In the genomic region with DNA sequence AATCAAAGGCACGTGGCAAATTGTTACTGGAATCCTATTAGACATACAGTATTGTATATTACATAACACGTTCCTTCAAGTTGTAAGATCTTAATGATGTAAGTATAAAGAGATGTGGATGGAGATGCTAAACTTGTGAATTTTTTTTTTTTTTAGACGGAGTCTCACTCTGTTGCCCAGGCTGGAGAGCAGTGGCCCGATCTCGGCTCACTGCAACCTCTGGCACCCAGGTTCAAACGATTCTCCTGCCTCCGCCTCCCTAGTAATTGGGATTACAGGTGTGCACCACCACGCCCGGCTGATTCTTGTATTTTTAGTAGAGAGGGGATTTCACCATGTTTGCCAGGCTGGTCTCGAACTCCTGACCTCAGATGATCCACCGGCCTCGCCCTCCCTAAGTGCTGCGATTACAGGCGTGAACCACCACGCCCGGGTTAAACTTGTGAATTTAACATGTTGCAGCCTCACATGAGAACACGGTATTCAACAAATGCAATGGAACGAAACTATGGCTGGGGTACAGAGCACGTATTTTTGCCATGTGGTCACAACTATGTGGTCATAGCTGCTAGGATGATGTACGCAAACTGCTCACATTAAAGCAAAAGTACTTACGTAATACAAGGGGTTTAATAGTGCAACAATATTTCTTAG, we compare ENCODE assay signal across 8 cellular contexts. TPM values are rescaled to one million over a fixed set of nuclear protein-coding genes. Genes with fewer than 3 reads are reported as not detected.
DNase-seq lines count a peak whose midpoint lies in the region; ATAC-seq, FAIRE-seq and TF ChIP-seq lines count a peak whose summit lies in the region.

No MANE protein-coding gene starts in this region.

- no peak overlapping the region for H2BK5ac ChIP-seq in H1 (ENCODE audit: low read depth, low read length)

- peak overlapping the region; percentile 97 to 100 for H3K27ac Mint-ChIP-seq in natural killer cell treated with Interleukin-12 subunit alpha and Interleukin-12 subunit beta and Interleukin-15 and Interleukin-18, amount 100 ng/mL, for 72 hours

- H2AK5ac ChIP-seq in H1 (ENCODE audit: low read depth, low read length): no peak overlapping the region; the same call in 1 of the 2 replicates

- no peaks in the 10 kb centered on the region for H3K27me3 ChIP-seq in HL-60 (ENCODE audit: insufficient read depth, poor library complexity, severe bottlenecking)
- no peaks in the 10 kb centered on the region for H3K27me3 ChIP-seq in H1 (replicated peaks in 1 of 4; ENCODE audit: control insufficient read depth in 3 of 4, extremely low read depth in 1 of 4, insufficient read depth in 3 of 4, low read length in 3 of 4)

- in situ Hi-C loops in GM13977 (cut with MboI; ENCODE audit: low pct_unique_long_range_greater_than_20kb, low sequenced_read_pairs, unreplicated experiment): no loop called here

- H3K4me2 ChIP-seq in H1 (ENCODE audit: insufficient read depth in 1 of 2, low read depth in 2 of 2, low read length in 2 of 2): peak overlapping the region; percentile 53 to 84

- no peak for TF ChIP-seq POLR2A in H1 (IDR thresholded peaks at IDR 0.05; ENCODE audit: control extremely low read depth in 1 of 2, low read depth in 2 of 2, low read length in 2 of 2)

- H3K27me3 Mint-ChIP-seq in natural killer cell treated with Interleukin-12 subunit alpha and Interleukin-12 subunit beta and Interleukin-15 and Interleukin-18, amount 100 ng/mL, for 72 hours: no peaks in the 10 kb centered on the region

- no peaks in the 10 kb centered on the region; the same call in 1 of the 2 replicates for H3K79me1 ChIP-seq in H1 (ENCODE audit: low read depth, low read length)

- peaks cover 6% of the 10 kb centered on the region for H3K36me3 Mint-ChIP-seq in natural killer cell treated with Interleukin-12 subunit alpha and Interleukin-12 subunit beta and Interleukin-15 and Interleukin-18, amount 100 ng/mL, for 72 hours

- peaks cover 19 to 40% of the 10 kb centered on the region in 2 experiments for H3K79me2 ChIP-seq in H1 (ENCODE audit: control insufficient read depth in 1 of 2, insufficient read depth in 2 of 2, low read length in 2 of 2)

- TF ChIP-seq RAD21 in H1 (IDR thresholded peaks at IDR 0.05 in 1 of 2, conservative IDR thresholded peaks at IDR 0.05 in 1 of 2; ENCODE audit: low read depth in 2 of 2, low read length in 2 of 2): no peak

- H2BK15ac ChIP-seq in H1 (ENCODE audit: low read length): no peak overlapping the region

- peaks cover 30 to 41% of the 10 kb centered on the region in 2 donors for H3K4me1 Mint-ChIP-seq in natural killer cell treated with Interleukin-12 subunit alpha and Interleukin-12 subunit beta and Interleukin-15 and Interleukin-18, amount 100 ng/mL, for 72 hours (ENCODE audit: low read depth in 2 of 2)

- no peak overlapping the region for H3K56ac ChIP-seq in H1 (replicated peaks; ENCODE audit: insufficient read length, low read depth, low read length)

- H4K91ac ChIP-seq in H1 (replicated peaks; ENCODE audit: insufficient read length, low read length): no peak overlapping the region

- H3K4me3 ChIP-seq in HL-60 (replicated peaks; ENCODE audit: insufficient read depth, low read length) (peak overlapping the region; percentile 76), H1 (ENCODE audit: extremely low read depth in 1 of 4, insufficient read depth in 2 of 4, low read depth in 3 of 4, low read length in 4 of 4) (peak overlapping the region; percentile 88 to 99 (median 95))

- H3K4me3 Mint-ChIP-seq in natural killer cell treated with Interleukin-12 subunit alpha and Interleukin-12 subunit beta and Interleukin-15 and Interleukin-18, amount 100 ng/mL, for 72 hours: peak overlapping the region; percentile 97

- H3K14ac ChIP-seq in H1 (ENCODE audit: insufficient read length): no peak overlapping the region

- H2AFZ ChIP-seq in H1 (ENCODE audit: low read length): peak overlapping the region; percentile 81

- peaks cover 7% of the 10 kb centered on the region for H3K23me2 ChIP-seq in H1 (ENCODE audit: low read depth, low read length)

- DNase-seq in CD1c-positive myeloid dendritic cell (ENCODE audit: extremely low spot score) (peak; percentile 73), HL-60 (ENCODE audit: low read depth in 1 of 2, low spot score in 1 of 2) (peak; percentile 56 to 77), H1 (ENCODE audit: low read depth in 1 of 2, low spot score in 2 of 2) (peak in 1 of 2 experiments; percentile 47), SHP77 treated with DMSO at 0.1 percent for 48 hours (lab: John Stamatoyannopoulos, UW) (no peak), GM13977 (ENCODE audit: low spot score) (no peak)
- peak; percentile 39 for DNase-seq in activated CD4-positive, alpha-beta T cell treated with anti-CD3 and anti-CD28 coated beads, Interleukin-2, amount 50 U/mL, for 1 hour
- no peak for DNase-seq in natural killer cell treated with Interleukin-12 subunit alpha and Interleukin-12 subunit beta and Interleukin-15 and Interleukin-18, amount 100 ng/mL, for 72 hours (ENCODE audit: low spot score)

- POLR2A ChIA-PET in H1 (lab: Charles Lee; ENCODE audit: partially characterized antibody): interaction anchor here (0.9 to 1.9 kb wide), 15 partner anchors 8 to 187 kb away, joined by 3 to 6 read pairs (median 4); no protein-coding TSS in a partner anchor

- H3K9me3 Mint-ChIP-seq in natural killer cell treated with Interleukin-12 subunit alpha and Interleukin-12 subunit beta and Interleukin-15 and Interleukin-18, amount 100 ng/mL, for 72 hours: no peaks in the 10 kb centered on the region

- TF ChIP-seq CTCF in HL-60 (IDR thresholded peaks at IDR 0.05; ENCODE audit: insufficient read depth, low read length): no peak
- TF ChIP-seq CTCF in H1 (IDR thresholded peaks at IDR 0.05; ENCODE audit: control extremely low read depth in 1 of 3, insufficient read depth in 1 of 3, low read depth in 1 of 3, low read length in 3 of 3): no peak
- TF ChIP-seq CTCF in GM13977 (IDR thresholded peaks at IDR 0.05; ENCODE audit: extremely low read depth, insufficient read depth, missing control alignments): no peak

- no peak overlapping the region for H2BK20ac ChIP-seq in H1 (ENCODE audit: low read length)

- CTCF ChIA-PET in H1 (lab: Charles Lee; ENCODE audit: partially characterized antibody): no interaction called here

- no peak overlapping the region for H3K4ac ChIP-seq in H1 (replicated peaks; ENCODE audit: insufficient read length, low read depth, low read length)

- peak; percentile 24 for ATAC-seq in GM19467 (IDR thresholded peaks at IDR 0.05; ENCODE audit: unreplicated experiment)
- ATAC-seq in natural killer cell treated with Interleukin-12 subunit alpha and Interleukin-12 subunit beta and Interleukin-15 and Interleukin-18, amount 100 ng/mL, for 72 hours: peak; percentile 57 to 71

- 61% methylated on average over 21 of the region's 21 CpGs; no CpG with 5 or more reads in 1 of the 2 experiments for WGBS in H1 (ENCODE audit: extremely low coverage in 1 of 2, insufficient coverage in 1 of 2, insufficient read length in 1 of 2, insufficient replicate concordance in 2 of 2, low coverage in 1 of 2, low lambda C conversion rate in 2 of 2, missing lambda C conversion rate in 1 of 2), 2 experiments

- peaks cover 2 to 3% of the 10 kb centered on the region in 2 experiments for H4K20me1 ChIP-seq in H1 (replicated peaks in 1 of 2; ENCODE audit: control insufficient read depth in 1 of 2, insufficient read depth in 2 of 2, low read length in 2 of 2)

- H3K27ac ChIP-seq in HL-60 (replicated peaks) (peak overlapping the region; percentile 99), H1 (ENCODE audit: low read depth, low read length) (peak overlapping the region; percentile 98)

- no peak overlapping the region for H3K23ac ChIP-seq in H1 (ENCODE audit: insufficient read length)

- H3K9ac ChIP-seq in H1 (replicated peaks in 1 of 4; ENCODE audit: extremely low read depth in 1 of 4, low read depth in 3 of 4, low read length in 3 of 4): peak overlapping the region; percentile 52 to 96 (median 90)

- H2BK120ac ChIP-seq in H1 (replicated peaks; ENCODE audit: low read depth, low read length): no peak overlapping the region

- no peak overlapping the region; the same call in 1 of the 2 replicates for H2BK12ac ChIP-seq in H1 (ENCODE audit: low read depth, low read length)

- no peak overlapping the region for H3K18ac ChIP-seq in H1 (ENCODE audit: extremely low read depth, low read length)

- no peak for FAIRE-seq in H1 (lab: Jason Lieb, UNC)

- peak overlapping the region; percentile 87; the same call in 1 of the 2 replicates for H4K8ac ChIP-seq in H1 (ENCODE audit: extremely low read depth, insufficient read depth, low read length)

- no peak overlapping the region for H4K5ac ChIP-seq in H1 (ENCODE audit: insufficient read length, low read depth, low read length)

- H3K4me1 ChIP-seq in H1 (replicated peaks in 1 of 4; ENCODE audit: control insufficient read depth in 3 of 4, insufficient read depth in 4 of 4, low read length in 3 of 4): peaks cover 0 to 10% (median 2%) of the 10 kb centered on the region in 4 experiments; a peak in 5 of 7 replicates

- H3K36me3 ChIP-seq in H1 (ENCODE audit: control insufficient read depth in 2 of 4, insufficient read depth in 4 of 4, low read length in 3 of 4): peaks cover 0 to 3% (median 0%) of the 10 kb centered on the region in 4 experiments; a peak in 2 of 8 replicates

- no peaks in the 10 kb centered on the region for H3K9me3 ChIP-seq in H1 (ENCODE audit: insufficient read depth in 2 of 2, low read depth in 1 of 2, low read length in 1 of 2)

- TF ChIP-seq EP300 in H1 (IDR thresholded peaks at IDR 0.05; ENCODE audit: borderline replicate concordance in 1 of 2, low read depth in 2 of 2, low read length in 2 of 2): no peak

RNA-seq across cellular contexts. Expression of a gene that starts 0.8 kb away (rescaled TPM):
- total RNA-seq in H1 (2021; fragmentation: NEBNext Ultra II Directional; extraction: Animal tissue kit (Norgen Biotek cat#: 25700)): 43.4 and 45.6 TPM in 2 replicates
- polyA plus RNA-seq in H1 (2011; rRNA removed): 22.0 and 34.6 TPM in 2 replicates
- polyA plus RNA-seq in H1 (2011; cell fraction: cytosol; rRNA removed): 37.5 TPM
- 16.2 TPM for polyA plus RNA-seq in H1 (2011; cell fraction: nucleus; rRNA removed)
- polyA plus RNA-seq in H1 (2012, experiment 1 of 2): 33.3 to 40.7 TPM (median 36.0 TPM) in 4 replicates
- 10.5 TPM for polyA plus RNA-seq in H1 (2012, experiment 2 of 2)
- polyA plus RNA-seq in H1 (2013, experiment 1 of 2): 39.0 TPM
- 36.7 TPM for polyA plus RNA-seq in H1 (2013, experiment 2 of 2)
- 46.3 and 53.0 TPM in 2 replicates for polyA minus RNA-seq in H1 (2011; rRNA and poly(A)+ RNA removed)
- polyA minus RNA-seq in H1 (2011; cell fraction: cytosol; rRNA and poly(A)+ RNA removed): 25.5 TPM
- 31.4 TPM for polyA minus RNA-seq in H1 (2011; cell fraction: nucleus; rRNA and poly(A)+ RNA removed)
- 10 to 100 TPM; 41.1 to 60.8 TPM for total RNA-seq in natural killer cell treated with Interleukin-12 subunit alpha and Interleukin-12 subunit beta and Interleukin-15 and Interleukin-18, amount 100 ng/mL, for 72 hours

RNA-seq across cellular contexts. Expression of a gene that starts 40.9 kb away (rescaled TPM):
- 0.11 and 0.78 TPM in 2 replicates for total RNA-seq in H1 (2021; fragmentation: NEBNext Ultra II Directional; extraction: Animal tissue kit (Norgen Biotek cat#: 25700))
- polyA plus RNA-seq in H1 (2011; rRNA removed): 0.05 and 0.12 TPM in 2 replicates
- 0.12 TPM for polyA plus RNA-seq in H1 (2011; cell fraction: cytosol; rRNA removed)
- 0.24 TPM for polyA plus RNA-seq in H1 (2011; cell fraction: nucleus; rRNA removed)
- polyA plus RNA-seq in H1 (2012, experiment 1 of 2): 0.09 to 0.12 TPM (median 0.12 TPM) in 3 of 4 replicates, not detected in the other
- not detected for polyA plus RNA-seq in H1 (2012, experiment 2 of 2)
- polyA plus RNA-seq in H1 (2013, experiment 1 of 2): 0.18 TPM
- 0.11 TPM for polyA plus RNA-seq in H1 (2013, experiment 2 of 2)
- 0.37 TPM in 1 of 2 replicates, not detected in the other for polyA minus RNA-seq in H1 (2011; rRNA and poly(A)+ RNA removed)
- polyA minus RNA-seq in H1 (2011; cell fraction: cytosol; rRNA and poly(A)+ RNA removed): not detected
- not detected for polyA minus RNA-seq in H1 (2011; cell fraction: nucleus; rRNA and poly(A)+ RNA removed)
- not detected for total RNA-seq in natural killer cell treated with Interleukin-12 subunit alpha and Interleukin-12 subunit beta and Interleukin-15 and Interleukin-18, amount 100 ng/mL, for 72 hours

RNA-seq across cellular contexts. Expression of a gene that starts 55.2 kb away (rescaled TPM):
- 44.8 and 49.6 TPM in 2 replicates for total RNA-seq in H1 (2021; fragmentation: NEBNext Ultra II Directional; extraction: Animal tissue kit (Norgen Biotek cat#: 25700))
- 3.9 and 10.7 TPM in 2 replicates for polyA plus RNA-seq in H1 (2011; rRNA removed)
- polyA plus RNA-seq in H1 (2011; cell fraction: cytosol; rRNA removed): 11.8 TPM
- 1.4 TPM for polyA plus RNA-seq in H1 (2011; cell fraction: nucleus; rRNA removed)
- polyA plus RNA-seq in H1 (2012, experiment 1 of 2): 14.0 to 34.0 TPM (median 16.1 TPM) in 4 replicates
- polyA plus RNA-seq in H1 (2012, experiment 2 of 2): 4.1 TPM
- 27.0 TPM for polyA plus RNA-seq in H1 (2013, experiment 1 of 2)
- polyA plus RNA-seq in H1 (2013, experiment 2 of 2): 27.4 TPM
- polyA minus RNA-seq in H1 (2011; rRNA and poly(A)+ RNA removed): 6.6 and 7.0 TPM in 2 replicates
- 6.5 TPM for polyA minus RNA-seq in H1 (2011; cell fraction: cytosol; rRNA and poly(A)+ RNA removed)
- polyA minus RNA-seq in H1 (2011; cell fraction: nucleus; rRNA and poly(A)+ RNA removed): 6.1 TPM
- 10 to 100 TPM; 38.8 to 54.8 TPM for total RNA-seq in natural killer cell treated with Interleukin-12 subunit alpha and Interleukin-12 subunit beta and Interleukin-15 and Interleukin-18, amount 100 ng/mL, for 72 hours

Comparison
In these comparisons a context has a peak if more than half of its experiments do, and no peak if none do; other contexts are left out.
1. DNase-seq: peak in CD1c-positive myeloid dendritic cell (single experiment), HL-60 (2 of 2) and activated CD4-positive, alpha-beta T cell treated with anti-CD3 and anti-CD28 coated beads, Interleukin-2, amount 50 U/mL, for 1 hour (single experiment); none in natural killer cell treated with Interleukin-12 subunit alpha and Interleukin-12 subunit beta and Interleukin-15 and Interleukin-18, amount 100 ng/mL, for 72 hours (single experiment), SHP77 treated with DMSO at 0.1 percent for 48 hours (single experiment) and GM13977 (single experiment).